Comparison of ENCODE assay signal across 31 cellular contexts in the genomic region with DNA sequence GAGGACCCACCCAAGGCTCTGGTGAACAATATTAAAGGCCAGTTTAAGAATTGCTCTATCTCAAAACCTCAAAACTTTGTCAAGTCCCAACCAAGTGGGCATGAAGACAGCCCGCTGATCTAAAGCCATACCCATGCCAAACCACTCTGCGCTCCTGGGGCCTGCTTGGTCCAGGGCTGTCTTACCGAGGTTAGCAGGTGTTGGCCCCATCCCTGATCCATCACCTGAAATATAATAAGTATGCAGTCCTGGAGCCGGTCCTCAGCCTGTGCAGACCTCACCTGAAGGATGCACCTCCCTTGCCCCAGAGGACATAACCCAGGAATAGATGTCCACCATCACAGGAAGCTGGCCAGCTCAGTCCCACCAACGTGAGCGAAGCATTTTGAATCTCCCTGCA.
DNase-seq lines count a peak whose midpoint lies in the region; ATAC-seq and TF ChIP-seq lines count a peak whose summit lies in the region.
"Had no signal": no experiment of that assay in that cellular context is flagged by ENCODE, and none has a peak within 500 bp of the region (broad histone marks: within the 10 kb centered on the region; RNA-seq: fewer than 3 reads in every experiment).

No MANE protein-coding gene starts in this region.

- H3K36me3 ChIP-seq in sigmoid colon (peaks cover 45 to 100% (median 73%) of the 10 kb centered on the region in 4 donors), upper lobe of right lung (peaks cover 9% of the 10 kb centered on the region)
- H3K36me3 ChIP-seq: BE2C; BLaER1; BLaER1 treated with 17β-estradiol and CSF1 and Interleukin-3, amounts not matched to agents 10 nM and 100 nM had no signal

- ATAC-seq in upper lobe of right lung = no peak
- ATAC-seq: A549; CD8-positive, alpha-beta T cell had no signal

- TF ChIP-seq CTCF in sigmoid colon (IDR thresholded peaks at IDR 0.05) (no peak), upper lobe of right lung (IDR thresholded peaks at IDR 0.05) (no peak), foreskin fibroblast (IDR thresholded peaks at IDR 0.05; ENCODE audit: low read depth, low read length) (no peak)

- H3K27me3 ChIP-seq in sigmoid colon (no peaks in the 10 kb centered on the region), upper lobe of right lung (no peaks in the 10 kb centered on the region)
- H3K27me3 ChIP-seq: BLaER1; BLaER1 treated with 17β-estradiol and CSF1 and Interleukin-3, amounts not matched to agents 10 nM and 100 nM had no signal

- peaks cover 0 to 3% (median 0%) of the 10 kb centered on the region in 4 donors for H3K9me3 ChIP-seq in sigmoid colon
- no peaks in the 10 kb centered on the region for H3K9me3 ChIP-seq in upper lobe of right lung
- H3K9me3 ChIP-seq: BE2C had no signal

- DNase-seq in posterior vena cava (ENCODE audit: low spot score) (peak; percentile 56), sigmoid colon (peak; percentile 53), upper lobe of right lung (peak; percentile 20), foreskin fibroblast (no peak), KG1 (lab: John Stamatoyannopoulos, UW) (no peak), T-helper 9 cell (no peak)
- DNase-seq: 8988T; ACHN; AML-193; BE2C; C1 segment of cervical spinal cord; Caco-2; Calu3; CD4-positive, alpha-beta memory T cell; CD4-positive, alpha-beta T cell; CD4-positive, CD25-positive, alpha-beta regulatory T cell; CD8-positive, alpha-beta memory T cell; CD8-positive, alpha-beta T cell; COR-L47; DMS 273 treated with DMSO at 0.1 percent for 48 hours; DMS153; DMS53; DMS79; DMS79 treated with DMSO at 0.1 percent for 48 hours; DND-41; EL had no signal

- 93% methylated on average over 6 of the region's 6 CpGs for WGBS in sigmoid colon, 2 donors

- intact Hi-C loops in posterior vena cava (cut with DNase I) = no loop called here
- intact Hi-C loops in sigmoid colon (cut with DNase I) = no loop called here
- intact Hi-C loops in upper lobe of right lung (cut with DNase I) = no loop called here

- no peak overlapping the region for H3K4me3 ChIP-seq in sigmoid colon
- no peak overlapping the region for H3K4me3 ChIP-seq in upper lobe of right lung
- H3K4me3 ChIP-seq in foreskin fibroblast (ENCODE audit: low read depth in 1 of 2, low read length in 2 of 2) = no peak overlapping the region
- H3K4me3 ChIP-seq: A549; BLaER1; BLaER1 treated with 17β-estradiol and CSF1 and Interleukin-3, amounts not matched to agents 10 nM and 100 nM had no signal

- H3K27ac ChIP-seq in sigmoid colon = no peak overlapping the region
- no peak overlapping the region for H3K27ac ChIP-seq in upper lobe of right lung
- H3K27ac ChIP-seq: 22Rv1; A549; BLaER1; BLaER1 treated with 17β-estradiol and CSF1 and Interleukin-3, amounts not matched to agents 10 nM and 100 nM; C4-2B had no signal

- no peak for TF ChIP-seq POLR2A in sigmoid colon (IDR thresholded peaks at IDR 0.05)

- no peak for TF ChIP-seq EP300 in sigmoid colon (IDR thresholded peaks at IDR 0.05)

- H3K4me1 ChIP-seq in sigmoid colon (no peaks in the 10 kb centered on the region), upper lobe of right lung (no peaks in the 10 kb centered on the region)
- H3K4me1 ChIP-seq: A549, BE2C, Caco-2 had no signal

Comparison
In these comparisons a context has a peak if more than half of its experiments do, and no peak if none do; other contexts are left out.
1. DNase-seq: peak in posterior vena cava (single experiment), sigmoid colon (single experiment) and upper lobe of right lung (single experiment); none in foreskin fibroblast (0 of 2), KG1 (single experiment) and T-helper 9 cell (single experiment).